ENCODE assay signal across 1 cellular context in the genomic region with DNA sequence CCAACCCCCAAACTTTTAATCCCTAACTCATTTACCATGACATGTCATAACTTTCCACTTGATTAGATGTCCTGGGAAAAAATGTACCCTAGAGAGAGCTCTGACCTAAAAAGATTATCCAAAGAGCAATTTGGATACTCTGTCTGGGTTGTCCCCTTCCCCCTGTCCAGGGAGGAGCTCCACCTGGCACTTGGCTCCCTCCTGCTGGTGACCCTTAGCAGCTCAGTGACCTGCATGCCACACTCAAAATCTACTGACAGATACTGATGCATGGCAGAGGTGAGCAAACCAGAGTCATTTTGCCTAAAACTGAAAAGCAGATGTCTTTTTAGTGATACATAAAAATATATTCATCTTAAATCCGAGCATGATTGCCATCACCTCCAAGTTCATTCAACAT.
TF ChIP-seq lines count a peak whose summit lies in the region.

No MANE protein-coding gene starts in this region.

TF ChIP-seq in GM23338, 12 proteins besides CTCF, POLR2A, EP300 and RAD21 (continued from another document):
- TF ChIP-seq, protein P1, sequence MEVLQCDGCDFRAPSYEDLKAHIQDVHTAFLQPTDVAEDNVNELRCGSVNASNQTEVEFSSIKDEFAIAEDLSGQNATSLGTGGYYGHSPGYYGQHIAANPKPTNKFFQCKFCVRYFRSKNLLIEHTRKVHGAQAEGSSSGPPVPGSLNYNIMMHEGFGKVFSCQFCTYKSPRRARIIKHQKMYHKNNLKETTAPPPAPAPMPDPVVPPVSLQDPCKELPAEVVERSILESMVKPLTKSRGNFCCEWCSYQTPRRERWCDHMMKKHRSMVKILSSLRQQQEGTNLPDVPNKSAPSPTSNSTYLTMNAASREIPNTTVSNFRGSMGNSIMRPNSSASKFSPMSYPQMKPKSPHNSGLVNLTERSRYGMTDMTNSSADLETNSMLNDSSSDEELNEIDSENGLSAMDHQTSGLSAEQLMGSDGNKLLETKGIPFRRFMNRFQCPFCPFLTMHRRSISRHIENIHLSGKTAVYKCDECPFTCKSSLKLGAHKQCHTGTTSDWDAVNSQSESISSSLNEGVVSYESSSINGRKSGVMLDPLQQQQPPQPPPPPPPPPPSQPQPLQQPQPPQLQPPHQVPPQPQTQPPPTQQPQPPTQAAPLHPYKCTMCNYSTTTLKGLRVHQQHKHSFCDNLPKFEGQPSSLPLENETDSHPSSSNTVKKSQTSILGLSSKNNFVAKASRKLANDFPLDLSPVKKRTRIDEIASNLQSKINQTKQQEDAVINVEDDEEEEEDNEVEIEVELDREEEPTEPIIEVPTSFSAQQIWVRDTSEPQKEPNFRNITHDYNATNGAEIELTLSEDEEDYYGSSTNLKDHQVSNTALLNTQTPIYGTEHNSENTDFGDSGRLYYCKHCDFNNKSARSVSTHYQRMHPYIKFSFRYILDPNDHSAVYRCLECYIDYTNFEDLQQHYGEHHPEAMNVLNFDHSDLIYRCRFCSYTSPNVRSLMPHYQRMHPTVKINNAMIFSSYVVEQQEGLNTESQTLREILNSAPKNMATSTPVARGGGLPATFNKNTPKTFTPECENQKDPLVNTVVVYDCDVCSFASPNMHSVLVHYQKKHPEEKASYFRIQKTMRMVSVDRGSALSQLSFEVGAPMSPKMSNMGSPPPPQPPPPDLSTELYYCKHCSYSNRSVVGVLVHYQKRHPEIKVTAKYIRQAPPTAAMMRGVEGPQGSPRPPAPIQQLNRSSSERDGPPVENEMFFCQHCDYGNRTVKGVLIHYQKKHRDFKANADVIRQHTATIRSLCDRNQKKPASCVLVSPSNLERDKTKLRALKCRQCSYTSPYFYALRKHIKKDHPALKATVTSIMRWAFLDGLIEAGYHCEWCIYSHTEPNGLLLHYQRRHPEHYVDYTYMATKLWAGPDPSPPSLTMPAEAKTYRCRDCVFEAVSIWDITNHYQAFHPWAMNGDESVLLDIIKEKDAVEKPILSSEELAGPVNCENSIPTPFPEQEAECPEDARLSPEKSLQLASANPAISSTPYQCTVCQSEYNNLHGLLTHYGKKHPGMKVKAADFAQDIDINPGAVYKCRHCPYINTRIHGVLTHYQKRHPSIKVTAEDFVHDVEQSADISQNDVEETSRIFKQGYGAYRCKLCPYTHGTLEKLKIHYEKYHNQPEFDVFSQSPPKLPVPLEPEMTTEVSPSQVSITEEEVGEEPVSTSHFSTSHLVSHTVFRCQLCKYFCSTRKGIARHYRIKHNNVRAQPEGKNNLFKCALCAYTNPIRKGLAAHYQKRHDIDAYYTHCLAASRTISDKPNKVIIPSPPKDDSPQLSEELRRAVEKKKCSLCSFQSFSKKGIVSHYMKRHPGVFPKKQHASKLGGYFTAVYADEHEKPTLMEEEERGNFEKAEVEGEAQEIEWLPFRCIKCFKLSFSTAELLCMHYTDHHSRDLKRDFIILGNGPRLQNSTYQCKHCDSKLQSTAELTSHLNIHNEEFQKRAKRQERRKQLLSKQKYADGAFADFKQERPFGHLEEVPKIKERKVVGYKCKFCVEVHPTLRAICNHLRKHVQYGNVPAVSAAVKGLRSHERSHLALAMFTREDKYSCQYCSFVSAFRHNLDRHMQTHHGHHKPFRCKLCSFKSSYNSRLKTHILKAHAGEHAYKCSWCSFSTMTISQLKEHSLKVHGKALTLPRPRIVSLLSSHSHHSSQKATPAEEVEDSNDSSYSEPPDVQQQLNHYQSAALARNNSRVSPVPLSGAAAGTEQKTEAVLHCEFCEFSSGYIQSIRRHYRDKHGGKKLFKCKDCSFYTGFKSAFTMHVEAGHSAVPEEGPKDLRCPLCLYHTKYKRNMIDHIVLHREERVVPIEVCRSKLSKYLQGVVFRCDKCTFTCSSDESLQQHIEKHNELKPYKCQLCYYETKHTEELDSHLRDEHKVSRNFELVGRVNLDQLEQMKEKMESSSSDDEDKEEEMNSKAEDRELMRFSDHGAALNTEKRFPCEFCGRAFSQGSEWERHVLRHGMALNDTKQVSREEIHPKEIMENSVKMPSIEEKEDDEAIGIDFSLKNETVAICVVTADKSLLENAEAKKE (CRISPR knock-in tag; IDR thresholded peaks at IDR 0.05) = no peak
- TF ChIP-seq, protein P2, sequence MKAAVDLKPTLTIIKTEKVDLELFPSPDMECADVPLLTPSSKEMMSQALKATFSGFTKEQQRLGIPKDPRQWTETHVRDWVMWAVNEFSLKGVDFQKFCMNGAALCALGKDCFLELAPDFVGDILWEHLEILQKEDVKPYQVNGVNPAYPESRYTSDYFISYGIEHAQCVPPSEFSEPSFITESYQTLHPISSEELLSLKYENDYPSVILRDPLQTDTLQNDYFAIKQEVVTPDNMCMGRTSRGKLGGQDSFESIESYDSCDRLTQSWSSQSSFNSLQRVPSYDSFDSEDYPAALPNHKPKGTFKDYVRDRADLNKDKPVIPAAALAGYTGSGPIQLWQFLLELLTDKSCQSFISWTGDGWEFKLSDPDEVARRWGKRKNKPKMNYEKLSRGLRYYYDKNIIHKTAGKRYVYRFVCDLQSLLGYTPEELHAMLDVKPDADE (IDR thresholded peaks at IDR 0.05) = no peak
- TF ChIP-seq JUNB (IDR thresholded peaks at IDR 0.05; ENCODE audit: unreplicated experiment) = no peak
TF ChIP-seq in GM23338: peak in this region for 0.
